ENCODE assay signal across 14 cellular contexts in genomic region chr9:116689117-116689516, GRCh38. TPM values are rescaled to one million over a fixed set of nuclear protein-coding genes. Genes with fewer than 3 reads are reported as not detected.
DNase-seq lines count a peak whose midpoint lies in the region; ATAC-seq, FAIRE-seq and TF ChIP-seq lines count a peak whose summit lies in the region.
"Had no signal": no experiment of that assay in that cellular context is flagged by ENCODE, and none has a peak within 500 bp of the region (broad histone marks: within the 10 kb centered on the region; RNA-seq: fewer than 3 reads in every experiment).

No MANE protein-coding gene starts in this region.

- peaks cover 5% of the 10 kb centered on the region for H3K36me3 Mint-ChIP-seq in glutamatergic neuron (ENCODE audit: unreplicated experiment)

- H3K4me1 Mint-ChIP-seq in glutamatergic neuron (ENCODE audit: low read depth, unreplicated experiment), result peaks cover 13% of the 10 kb centered on the region

- POLR2A ChIA-PET in HepG2 (lab: Yijun Ruan, JAX), result no interaction called here

- no peak overlapping the region for H3K27ac Mint-ChIP-seq in glutamatergic neuron (ENCODE audit: unreplicated experiment)

- no peak for TF ChIP-seq CTCF in HepG2 (CRISPR knock-in tag; IDR thresholded peaks at IDR 0.05)
- TF ChIP-seq CTCF in right lobe of liver (IDR thresholded peaks at IDR 0.05), result no peak
- no peak for TF ChIP-seq CTCF in glutamatergic neuron (IDR thresholded peaks at IDR 0.05; ENCODE audit: partially characterized antibody, unreplicated experiment)

- no peak overlapping the region for H3K27ac ChIP-seq in HepG2 (ENCODE audit: extremely low read length, insufficient read depth, low read length)
- no peak overlapping the region for H3K27ac ChIP-seq in right lobe of liver
- H3K27ac ChIP-seq in SK-N-MC, result no peak overlapping the region

- peak overlapping the region; percentile 37 for H3K4me3 Mint-ChIP-seq in glutamatergic neuron (ENCODE audit: unreplicated experiment)

- intact Hi-C loops in HepG2 (cut with micrococcal nuclease; ENCODE audit: unreplicated experiment), result loop anchor here (5.0 kb wide), 1 partner anchor 747 kb away; no protein-coding TSS in a partner anchor
- intact Hi-C loops in right lobe of liver (cut with DNase I), result no loop called here

- TF ChIP-seq POLR2A in HepG2 (IDR thresholded peaks at IDR 0.05; ENCODE audit: insufficient read depth in 1 of 2, low read depth in 2 of 2, low read length in 2 of 2), result no peak
- TF ChIP-seq POLR2A in right lobe of liver (IDR thresholded peaks at IDR 0.05), result no peak
- TF ChIP-seq POLR2A in erythroblast (IDR thresholded peaks at IDR 0.05; ENCODE audit: low read length), result no peak

- H2AFZ ChIP-seq in HepG2 (ENCODE audit: low read length), result no peak overlapping the region

- CTCF ChIA-PET in HepG2 (lab: Yijun Ruan, JAX; ENCODE audit: low intra/inter-chr PET ratio, low total read pairs), result no interaction called here

- BruUV-seq in HepG2 (replicated peaks; lab: Mats Ljungman, UMichigan), result no TSS peak

- no peaks in the 10 kb centered on the region; a peak in 1 of 5 replicates for H3K27me3 ChIP-seq in HepG2 (ENCODE audit: control insufficient read depth in 1 of 2, insufficient read depth in 2 of 2, low read length in 2 of 2)
- no peaks in the 10 kb centered on the region for H3K27me3 ChIP-seq in right lobe of liver
- H3K27me3 ChIP-seq: uterus had no signal

- no peak overlapping the region for H3K9ac ChIP-seq in HepG2 (ENCODE audit: insufficient read depth, low read depth, low read length)
- no peak overlapping the region for H3K9ac ChIP-seq in SK-N-MC (ENCODE audit: insufficient read length)

- H4K20me1 ChIP-seq in HepG2 (ENCODE audit: insufficient read depth, low read length), result no peaks in the 10 kb centered on the region

- H3K4me3 ChIP-seq in HepG2 (replicated peaks in 1 of 3; ENCODE audit: insufficient read depth in 1 of 3, low read depth in 2 of 3, low read length in 3 of 3) (no peak overlapping the region), right lobe of liver (no peak overlapping the region), SK-N-MC (0 out of 2 replicates have a peak overlapping the region, but pooled peaks have one; percentile 84)

- TF ChIP-seq EP300 in HepG2 (IDR thresholded peaks at IDR 0.05; ENCODE audit: low read depth in 2 of 2, low read length in 2 of 2), result no peak
- TF ChIP-seq EP300 in HepG2 (CRISPR knock-in tag; IDR thresholded peaks at IDR 0.05; ENCODE audit: borderline replicate concordance), result no peak

- no peak for FAIRE-seq in HepG2 (lab: Jason Lieb, UNC)
- FAIRE-seq: bronchial epithelial cell had no signal

- H3K9me3 Mint-ChIP-seq in glutamatergic neuron (ENCODE audit: unreplicated experiment), result peaks cover 8% of the 10 kb centered on the region

- no peak for DNase-seq in HepG2 (ENCODE audit: low spot score)
- DNase-seq in right lobe of liver, result no peak
- DNase-seq in SK-N-MC (ENCODE audit: low read depth, low spot score), result no peak
- no peak for DNase-seq in glutamatergic neuron
- DNase-seq in erythroblast (lab: John Stamatoyannopoulos, UW), result no peak
- DNase-seq in NCI-H146 treated with DMSO at 0.1 percent for 48 hours (lab: John Stamatoyannopoulos, UW; ENCODE audit: unreplicated experiment), result no peak
- DNase-seq in amniotic stem cell (lab: John Stamatoyannopoulos, UW), result no peak
- no peak for DNase-seq in activated effector memory CD4-positive, alpha-beta T cell treated with Interleukin-2 at 50 U/mL for 16 hours
- DNase-seq: AML-193; NCI-H1930; NCI-H748 treated with DMSO at 0.1 percent for 48 hours; stimulated activated CD4-positive, alpha-beta T cell treated with anti-CD3 and anti-CD28 coated beads, Interleukin-2, amount 100 ng/mL, for 48 hours; uterus had no signal

- 0 out of 2 replicates have a peak overlapping the region, but pooled peaks have one; percentile 0 for H3K4me2 ChIP-seq in HepG2 (ENCODE audit: low read depth, low read length)

- in situ Hi-C loops in HepG2 (cut with HindIII; ENCODE audit: extremely low pct_ligation_motif_present, low pct_unique_long_range_greater_than_20kb), result no loop called here

- no peaks in the 10 kb centered on the region for H3K36me3 ChIP-seq in HepG2 (replicated peaks in 1 of 2; ENCODE audit: control insufficient read depth in 1 of 2, insufficient read depth in 2 of 2, low read length in 2 of 2)
- no peaks in the 10 kb centered on the region for H3K36me3 ChIP-seq in right lobe of liver
- H3K36me3 ChIP-seq in SK-N-MC (ENCODE audit: insufficient read depth, low read length), result peaks cover 7% of the 10 kb centered on the region; the same call in 1 of the 2 replicates
- H3K36me3 ChIP-seq: uterus had no signal

- H3K4me1 ChIP-seq in HepG2 (ENCODE audit: insufficient read depth, low read length), result peaks cover 69% of the 10 kb centered on the region
- peaks cover 0 to 18% (median 7%) of the 10 kb centered on the region in 4 donors for H3K4me1 ChIP-seq in right lobe of liver

- peaks cover 4% of the 10 kb centered on the region for H3K27me3 Mint-ChIP-seq in glutamatergic neuron (ENCODE audit: unreplicated experiment)

- H3K9me3 ChIP-seq in HepG2 (ENCODE audit: low read length), result no peaks in the 10 kb centered on the region
- no peaks in the 10 kb centered on the region for H3K9me3 ChIP-seq in right lobe of liver
- H3K9me3 ChIP-seq in SK-N-MC (ENCODE audit: low read depth, low read length), result no peaks in the 10 kb centered on the region
- H3K9me3 ChIP-seq: uterus had no signal

- ATAC-seq in HepG2 (no peak), right lobe of liver (no peak)

- no peak for TF ChIP-seq RAD21 in HepG2 (CRISPR knock-in tag; IDR thresholded peaks at IDR 0.05)

- H3K79me2 ChIP-seq in HepG2 (ENCODE audit: insufficient read depth, low read length), result peaks cover 25% of the 10 kb centered on the region

TF ChIP-seq in HepG2, 621 proteins besides CTCF, POLR2A, EP300 and RAD21:
- TF ChIP-seq MATR3 (CRISPR knock-in tag; IDR thresholded peaks at IDR 0.05) (no peak), ZNF629 (CRISPR knock-in tag; conservative IDR thresholded peaks at IDR 0.05) (peak; percentile 88)

RNA-seq across cellular contexts. Expression of gene TRIM32, which starts 2.0 kb away (rescaled TPM):
- total RNA-seq in HepG2 (2016; rRNA removed; fragmentation: Illumina TruSeq; extraction: Trizol) (7.7 and 11.6 TPM in 2 replicates), right lobe of liver (1 to 10 TPM; 5.2 to 8.4 (median 6.6) TPM), glutamatergic neuron (ENCODE audit: unreplicated experiment) (14.3 TPM)
- 1.0 and 1.9 TPM in 2 replicates for total RNA-seq in HepG2 (2016; cell fraction: cytosol; rRNA removed; fragmentation: Illumina TruSeq; extraction: Trizol; ENCODE audit: low read depth)
- total RNA-seq in HepG2 (2016; cell fraction: insoluble cytoplasmic fraction; rRNA removed; fragmentation: Illumina TruSeq; extraction: Trizol), result 8.8 and 12.5 TPM in 2 replicates
- total RNA-seq in HepG2 (2016; cell fraction: membrane; rRNA removed; fragmentation: Illumina TruSeq; extraction: Trizol), result 3.9 and 4.2 TPM in 2 replicates
- total RNA-seq in HepG2 (2016; cell fraction: nucleus; rRNA removed; fragmentation: Illumina TruSeq; extraction: Trizol), result 7.1 and 8.6 TPM in 2 replicates
- 6.5 and 6.9 TPM in 2 replicates for polyA plus RNA-seq in HepG2 (2011; rRNA removed)
- polyA plus RNA-seq in HepG2 (2011; cell fraction: cytosol; rRNA removed), result 4.4 and 6.4 TPM in 2 replicates
- polyA plus RNA-seq in HepG2 (2011; cell fraction: nucleus; rRNA removed), result 8.4 and 8.9 TPM in 2 replicates
- polyA plus RNA-seq in HepG2 (2012), result 4.1 and 5.1 TPM in 2 replicates
- polyA plus RNA-seq in HepG2 (2016; cell fraction: cytosol; fragmentation: Illumina TruSeq; extraction: Trizol; ENCODE audit: low read depth), result 0.52 and 0.58 TPM in 2 replicates
- polyA plus RNA-seq in HepG2 (2016; cell fraction: insoluble cytoplasmic fraction; fragmentation: Illumina TruSeq; extraction: Trizol; ENCODE audit: low read depth), result 8.0 and 9.9 TPM in 2 replicates
- 1.6 and 2.2 TPM in 2 replicates for polyA plus RNA-seq in HepG2 (2016; cell fraction: membrane; fragmentation: Illumina TruSeq; extraction: Trizol; ENCODE audit: low read depth)
- 6.8 and 7.6 TPM in 2 replicates for polyA plus RNA-seq in HepG2 (2016; cell fraction: nucleus; fragmentation: Illumina TruSeq; extraction: Trizol; ENCODE audit: insufficient read depth, low read depth)
- polyA minus RNA-seq in HepG2 (2011; rRNA and poly(A)+ RNA removed; ENCODE audit: low replicate concordance), result 45.6 and 65.4 TPM in 2 replicates
- polyA minus RNA-seq in HepG2 (2011; cell fraction: cytosol; rRNA and poly(A)+ RNA removed), result 7.4 and 9.6 TPM in 2 replicates
- polyA minus RNA-seq in HepG2 (2011; cell fraction: nucleus; rRNA and poly(A)+ RNA removed), result 24.2 and 30.6 TPM in 2 replicates
